23 cellular contexts compared by ENCODE assay signal in the genomic region with DNA sequence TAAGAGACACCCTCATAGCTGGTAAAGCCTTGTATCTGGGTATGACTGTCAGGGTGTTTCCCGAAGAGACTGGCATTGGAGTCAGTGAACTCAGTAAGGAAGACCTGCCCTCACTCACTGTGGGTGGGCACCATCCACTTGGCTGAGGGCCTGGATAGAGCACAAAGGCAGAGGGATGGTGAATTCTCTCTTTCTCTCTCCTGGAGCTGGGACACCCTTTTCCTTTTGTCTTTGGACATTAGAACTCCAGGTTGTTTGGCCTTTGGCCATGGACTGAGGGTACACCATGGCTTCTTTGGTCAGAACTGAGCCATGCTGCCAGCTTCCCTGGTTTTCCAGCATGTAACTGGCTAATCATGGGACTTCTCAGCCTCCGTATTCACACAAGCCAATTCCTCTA. TPM values are rescaled to one million over a fixed set of nuclear protein-coding genes. Genes with fewer than 3 reads are reported as not detected.
DNase-seq lines count a peak whose midpoint lies in the region; FAIRE-seq and TF ChIP-seq lines count a peak whose summit lies in the region.
"Had no signal": no experiment of that assay in that cellular context is flagged by ENCODE, and none has a peak within 500 bp of the region (broad histone marks: within the 10 kb centered on the region; RNA-seq: fewer than 3 reads in every experiment).

No MANE protein-coding gene starts in this region.

- TF ChIP-seq RAD21 in H1 (IDR thresholded peaks at IDR 0.05 in 1 of 2, conservative IDR thresholded peaks at IDR 0.05 in 1 of 2; ENCODE audit: low read depth in 2 of 2, low read length in 2 of 2) = no peak

- intact Hi-C loops in Calu3 (cut with micrococcal nuclease; ENCODE audit: unreplicated experiment) = no loop called here

- no peak overlapping the region for H3K27ac Mint-ChIP-seq in Calu3 (ENCODE audit: unreplicated experiment)
- H3K27ac Mint-ChIP-seq: CD8-positive, alpha-beta memory T cell; GM23338 had no signal

- CTCF ChIA-PET in H1 (lab: Charles Lee; ENCODE audit: partially characterized antibody) (interaction anchor here (0.7 to 13.5 kb wide), 3 partner anchors 9 to 91 kb away, joined by 4 to 182 read pairs (median 72); a partner anchor contains a TSS), Calu3 (lab: Charles Lee) (no interaction called here)

- 0 out of 2 replicates have a peak overlapping the region, but pooled peaks have one; percentile 9 for H2BK20ac ChIP-seq in H1 (ENCODE audit: low read length)

- H3K18ac ChIP-seq in H1 (ENCODE audit: extremely low read depth, low read length) = no peak overlapping the region

- H4K20me1 ChIP-seq in H1 (replicated peaks in 1 of 2; ENCODE audit: control insufficient read depth in 1 of 2, insufficient read depth in 2 of 2, low read length in 2 of 2) = no peaks in the 10 kb centered on the region

- H2BK12ac ChIP-seq in H1 (ENCODE audit: low read depth, low read length) = no peak overlapping the region; the same call in 1 of the 2 replicates

- no peak for FAIRE-seq in H1 (lab: Jason Lieb, UNC)
- FAIRE-seq: A204.1, D721Med, HTR-8/SVneo, K562 had no signal

- no peak overlapping the region for H2BK120ac ChIP-seq in H1 (replicated peaks; ENCODE audit: low read depth, low read length)

- no peak overlapping the region for H2AK5ac ChIP-seq in H1 (ENCODE audit: low read depth, low read length)

- peaks cover 17% of the 10 kb centered on the region for H3K36me3 Mint-ChIP-seq in Calu3 (ENCODE audit: insufficient read depth, unreplicated experiment)
- H3K36me3 Mint-ChIP-seq: CD4-positive, CD25-positive, alpha-beta regulatory T cell; CD8-positive, alpha-beta memory T cell had no signal

- no peaks in the 10 kb centered on the region for H3K79me2 ChIP-seq in H1 (ENCODE audit: control insufficient read depth in 1 of 2, insufficient read depth in 2 of 2, low read length in 2 of 2)

- H3K36me3 ChIP-seq in H1 (ENCODE audit: control insufficient read depth in 2 of 4, insufficient read depth in 4 of 4, low read length in 3 of 4) = no peaks in the 10 kb centered on the region
- H3K36me3 ChIP-seq: BE2C had no signal

- no peak overlapping the region for H4K8ac ChIP-seq in H1 (ENCODE audit: extremely low read depth, insufficient read depth, low read length)

- TF ChIP-seq POLR2A in H1 (IDR thresholded peaks at IDR 0.05; ENCODE audit: control extremely low read depth in 1 of 2, low read depth in 2 of 2, low read length in 2 of 2) = no peak

- H2AFZ ChIP-seq in H1 (ENCODE audit: low read length) = no peak overlapping the region
- H2AFZ ChIP-seq: GM23338 had no signal

- H3K56ac ChIP-seq in H1 (replicated peaks; ENCODE audit: insufficient read length, low read depth, low read length) = no peak overlapping the region

- no peak overlapping the region for H3K23ac ChIP-seq in H1 (ENCODE audit: insufficient read length)

- no peaks in the 10 kb centered on the region for H3K79me1 ChIP-seq in H1 (ENCODE audit: low read depth, low read length)

- H3K4me3 ChIP-seq in H1 (ENCODE audit: extremely low read depth in 1 of 4, insufficient read depth in 2 of 4, low read depth in 3 of 4, low read length in 4 of 4) (no peak overlapping the region), coronary artery (no peak overlapping the region)
- H3K4me3 ChIP-seq: GM23338, K562 had no signal

- H3K23me2 ChIP-seq in H1 (ENCODE audit: low read depth, low read length) = no peaks in the 10 kb centered on the region

- H3K27me3 ChIP-seq in H1 (replicated peaks in 1 of 4; ENCODE audit: control insufficient read depth in 3 of 4, extremely low read depth in 1 of 4, insufficient read depth in 3 of 4, low read length in 3 of 4) = no peaks in the 10 kb centered on the region; a peak in 1 of 7 replicates

- no TSS peak for BruUV-seq in Calu3 (replicated peaks; lab: Mats Ljungman, UMichigan)

- no peak overlapping the region for H3K14ac ChIP-seq in H1 (ENCODE audit: insufficient read length)

- 92% methylated on average over 2 of the region's 2 CpGs; no CpG with 5 or more reads in 1 of the 2 experiments for WGBS in H1 (ENCODE audit: extremely low coverage in 1 of 2, insufficient coverage in 1 of 2, insufficient read length in 1 of 2, insufficient replicate concordance in 2 of 2, low coverage in 1 of 2, low lambda C conversion rate in 2 of 2, missing lambda C conversion rate in 1 of 2), 2 experiments

- H3K27ac ChIP-seq in H1 (ENCODE audit: low read depth, low read length) (no peak overlapping the region), coronary artery (no peak overlapping the region)

- H3K9me3 Mint-ChIP-seq in Calu3 (ENCODE audit: low read depth, unreplicated experiment) = no peaks in the 10 kb centered on the region
- H3K9me3 Mint-ChIP-seq: CD8-positive, alpha-beta memory T cell had no signal

- no peak for TF ChIP-seq EP300 in H1 (IDR thresholded peaks at IDR 0.05; ENCODE audit: borderline replicate concordance in 1 of 2, low read depth in 2 of 2, low read length in 2 of 2)

- H3K4me2 ChIP-seq in H1 (ENCODE audit: insufficient read depth in 1 of 2, low read depth in 2 of 2, low read length in 2 of 2) = no peak overlapping the region
- H3K4me2 ChIP-seq: GM23338 had no signal

- no peak for TF ChIP-seq CTCF in GM20000 (IDR thresholded peaks at IDR 0.05; ENCODE audit: extremely low read depth, missing control alignments)
- no peak for TF ChIP-seq CTCF in H1 (IDR thresholded peaks at IDR 0.05; ENCODE audit: control extremely low read depth in 1 of 3, insufficient read depth in 1 of 3, low read depth in 1 of 3, low read length in 3 of 3)
- TF ChIP-seq CTCF in coronary artery (IDR thresholded peaks at IDR 0.05) = no peak
- TF ChIP-seq CTCF in Calu3 (IDR thresholded peaks at IDR 0.05; ENCODE audit: unreplicated experiment) = no peak

- no peak overlapping the region for H3K4ac ChIP-seq in H1 (replicated peaks; ENCODE audit: insufficient read length, low read depth, low read length)

- no peak overlapping the region for H4K5ac ChIP-seq in H1 (ENCODE audit: insufficient read length, low read depth, low read length)

- POLR2A ChIA-PET in H1 (lab: Charles Lee; ENCODE audit: partially characterized antibody) = interaction anchor here (1.1 kb wide), 1 partner anchor 12 kb away, joined by 3 read pairs; no protein-coding TSS in a partner anchor

- no peak overlapping the region for H2BK5ac ChIP-seq in H1 (ENCODE audit: low read depth, low read length)

- H3K9ac ChIP-seq in H1 (replicated peaks in 1 of 4; ENCODE audit: extremely low read depth in 1 of 4, low read depth in 3 of 4, low read length in 3 of 4) = no peak overlapping the region

- H3K27me3 Mint-ChIP-seq in Calu3 (ENCODE audit: unreplicated experiment) = no peaks in the 10 kb centered on the region
- H3K27me3 Mint-ChIP-seq: CD4-positive, CD25-positive, alpha-beta regulatory T cell had no signal

- H3K9me3 ChIP-seq in H1 (ENCODE audit: insufficient read depth in 2 of 2, low read depth in 1 of 2, low read length in 1 of 2) = no peaks in the 10 kb centered on the region
- H3K9me3 ChIP-seq: BE2C had no signal

- no peak overlapping the region for H4K91ac ChIP-seq in H1 (replicated peaks; ENCODE audit: insufficient read length, low read length)

- peaks cover 0 to 11% (median 7%) of the 10 kb centered on the region in 4 experiments; a peak in 5 of 7 replicates for H3K4me1 ChIP-seq in H1 (replicated peaks in 1 of 4; ENCODE audit: control insufficient read depth in 3 of 4, insufficient read depth in 4 of 4, low read length in 3 of 4)
- H3K4me1 ChIP-seq: BE2C had no signal

- H3K4me1 Mint-ChIP-seq in Calu3 (ENCODE audit: low read depth, unreplicated experiment) = peaks cover 29% of the 10 kb centered on the region

- H2BK15ac ChIP-seq in H1 (ENCODE audit: low read length) = no peak overlapping the region; the same call in 1 of the 2 replicates

- DNase-seq in GM20000 (ENCODE audit: low spot score) (peak; percentile 0), H1 (ENCODE audit: low read depth in 1 of 2, low spot score in 2 of 2) (peak in 1 of 2 experiments; percentile 33), mesenteric fat pad (ENCODE audit: low spot score) (peak; percentile 60), pons (ENCODE audit: low spot score) (peak; percentile 46), NCI-H2227 treated with DMSO at 0.1 percent for 48 hours (lab: John Stamatoyannopoulos, UW) (no peak), coronary artery (ENCODE audit: low spot score) (no peak), Calu3 (no peak), DMS114 treated with DMSO at 0.1 percent for 48 hours (lab: John Stamatoyannopoulos, UW; ENCODE audit: unreplicated experiment) (no peak)
- DNase-seq: ACHN; BE2C; CD4-positive, CD25-positive, alpha-beta regulatory T cell; CD8-positive, alpha-beta memory T cell; COR-L47; DMS153; DMS79; GF-D8; H7; IMR-90 had no signal

- no peak overlapping the region for H3K4me3 Mint-ChIP-seq in Calu3 (ENCODE audit: low read depth, unreplicated experiment)
- H3K4me3 Mint-ChIP-seq: CD4-positive, CD25-positive, alpha-beta regulatory T cell; CD8-positive, alpha-beta memory T cell; GM23338 had no signal

TF ChIP-seq in H1, 55 proteins besides CTCF, POLR2A, EP300 and RAD21:
- no peak for TF ChIP-seq JUN (IDR thresholded peaks at IDR 0.05; ENCODE audit: low read depth, low read length)
- TF ChIP-seq HDAC6 (IDR thresholded peaks at IDR 0.05; ENCODE audit: low read depth, low read length) = no peak
- TF ChIP-seq, protein P1, sequence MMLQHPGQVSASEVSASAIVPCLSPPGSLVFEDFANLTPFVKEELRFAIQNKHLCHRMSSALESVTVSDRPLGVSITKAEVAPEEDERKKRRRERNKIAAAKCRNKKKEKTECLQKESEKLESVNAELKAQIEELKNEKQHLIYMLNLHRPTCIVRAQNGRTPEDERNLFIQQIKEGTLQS (IDR thresholded peaks at IDR 0.05; ENCODE audit: insufficient read depth, low read depth, low read length) = no peak
- no peak for TF ChIP-seq NANOG (IDR thresholded peaks at IDR 0.05; ENCODE audit: insufficient read depth, low read depth, low read length, poor library complexity, severe bottlenecking)
- no peak for TF ChIP-seq POLR2AphosphoS5 (IDR thresholded peaks at IDR 0.05; ENCODE audit: low read depth, low read length)
- TF ChIP-seq SP1 (IDR thresholded peaks at IDR 0.05; ENCODE audit: low read depth, low read length) = no peak
- no peak for TF ChIP-seq BRCA1 (IDR thresholded peaks at IDR 0.05; ENCODE audit: low read depth, low read length)

RNA-seq across cellular contexts. Expression of a gene that starts 4.6 kb away (rescaled TPM):
- 1.8 and 2.0 TPM in 2 replicates for total RNA-seq in H1 (2021; fragmentation: NEBNext Ultra II Directional; extraction: Animal tissue kit (Norgen Biotek cat#: 25700))
- 2.0 and 3.6 TPM in 2 replicates for polyA plus RNA-seq in H1 (2011; rRNA removed)
- polyA plus RNA-seq in H1 (2011; cell fraction: cytosol; rRNA removed) = 3.3 TPM
- polyA plus RNA-seq in H1 (2011; cell fraction: nucleus; rRNA removed) = 4.8 TPM
- polyA plus RNA-seq in H1 (2012, experiment 1 of 2) = 1.4 to 4.3 TPM (median 1.9 TPM) in 4 replicates
- polyA plus RNA-seq in H1 (2012, experiment 2 of 2) = 0.51 TPM
- 3.7 TPM for polyA plus RNA-seq in H1 (2013, experiment 1 of 2)
- 3.3 TPM for polyA plus RNA-seq in H1 (2013, experiment 2 of 2)
- 2.5 and 5.5 TPM in 2 replicates for polyA minus RNA-seq in H1 (2011; rRNA and poly(A)+ RNA removed)
- 2.0 TPM for polyA minus RNA-seq in H1 (2011; cell fraction: cytosol; rRNA and poly(A)+ RNA removed)
- 2.4 TPM for polyA minus RNA-seq in H1 (2011; cell fraction: nucleus; rRNA and poly(A)+ RNA removed)
- total RNA-seq in mesenteric fat pad = 25.6 TPM
- 132 and 159 TPM in 2 replicates for total RNA-seq in Calu3 (2022)
- total RNA-seq: IMR-90 had no signal
- polyA plus RNA-seq: IMR-90 had no signal

Comparison
In these comparisons a context has a peak if more than half of its experiments do, and no peak if none do; other contexts are left out.
1. DNase-seq: peak in GM20000 (single experiment), mesenteric fat pad (single experiment) and pons (single experiment); none in NCI-H2227 treated with DMSO at 0.1 percent for 48 hours (single experiment), coronary artery (single experiment), Calu3 (single experiment) and DMS114 treated with DMSO at 0.1 percent for 48 hours (single experiment).